18 cellular contexts compared by ENCODE assay signal in genomic region chr13:110259651-110260050, GRCh38. TPM values are rescaled to one million over a fixed set of nuclear protein-coding genes. Genes with fewer than 3 reads are reported as not detected.
DNase-seq lines count a peak whose midpoint lies in the region; ATAC-seq, FAIRE-seq and TF ChIP-seq lines count a peak whose summit lies in the region.
"Had no signal": no experiment of that assay in that cellular context is flagged by ENCODE, and none has a peak within 500 bp of the region (broad histone marks: within the 10 kb centered on the region; RNA-seq: fewer than 3 reads in every experiment).

No MANE protein-coding gene starts in this region.

- peak overlapping the region; percentile 56 for H3K4me2 ChIP-seq in PC-3 (ENCODE audit: low read length)
- peak overlapping the region; percentile 88 for H3K4me2 ChIP-seq in endothelial cell of umbilical vein (ENCODE audit: insufficient read depth, low read length)

- no peaks in the 10 kb centered on the region for H3K9me3 Mint-ChIP-seq in osteocyte (ENCODE audit: unreplicated experiment)
- H3K9me3 Mint-ChIP-seq: activated CD4-positive, alpha-beta memory T cell treated with anti-CD3 and anti-CD28 coated beads, Interleukin-2, amount 10 ng/mL, durations not matched to agents 7 days and 5 days; activated T-helper 17 cell treated with anti-CD3 and anti-CD28 coated beads, Interleukin-2, amount 50 U/mL, for 72 hours; nephron progenitor cell had no signal

- H3K9me1 ChIP-seq in endothelial cell of umbilical vein (replicated peaks; ENCODE audit: control insufficient read depth, extremely low read depth, insufficient read depth, low read length), result no peaks in the 10 kb centered on the region

- no peaks in the 10 kb centered on the region for H3F3A ChIP-seq in PC-3 (ENCODE audit: low read length, unreplicated experiment)

- 0 out of 2 replicates have a peak, but pooled peaks cover 3% of the 10 kb centered on the region for H3K36me3 ChIP-seq in ACC112 (ENCODE audit: insufficient read depth, low read length)
- no peaks in the 10 kb centered on the region for H3K36me3 ChIP-seq in PC-3 (ENCODE audit: low read depth, low read length)
- H3K36me3 ChIP-seq in endothelial cell of umbilical vein (ENCODE audit: control insufficient read depth in 2 of 2, extremely low read depth in 1 of 2, insufficient read depth in 2 of 2, low read length in 2 of 2), result peaks cover 2 to 3% of the 10 kb centered on the region in 2 experiments
- H3K36me3 ChIP-seq in HAP-1 (replicated peaks), result no peaks in the 10 kb centered on the region

- H3K27ac ChIP-seq in ACC112 (ENCODE audit: low read depth, low read length) (peak overlapping the region; percentile 85), PC-3 (ENCODE audit: low read length) (0 out of 2 replicates have a peak overlapping the region, but pooled peaks have one; percentile 19), endothelial cell of umbilical vein (ENCODE audit: insufficient read depth, low read depth, low read length) (peak overlapping the region; percentile 77)

- no peak for FAIRE-seq in endothelial cell of umbilical vein (lab: Jason Lieb, UNC)
- FAIRE-seq: GM12891 had no signal

- H3K27ac Mint-ChIP-seq in osteocyte (ENCODE audit: unreplicated experiment), result peak overlapping the region; percentile 80
- H3K27ac Mint-ChIP-seq: activated CD4-positive, alpha-beta memory T cell treated with anti-CD3 and anti-CD28 coated beads, Interleukin-2, amount 10 ng/mL, durations not matched to agents 7 days and 5 days; activated T-helper 17 cell treated with anti-CD3 and anti-CD28 coated beads, Interleukin-2, amount 50 U/mL, for 72 hours; nephron progenitor cell; stimulated activated memory B cell treated with anti-CD40 and anti-IgM and Interleukin-4, amounts not matched to agents 10 μg/mL and 1 μg/mL and 100 μg/mL, for 72 hours had no signal

- BruUV-seq in PC-3 (replicated peaks; lab: Mats Ljungman, UMichigan) (no TSS peak), endothelial cell of umbilical vein (replicated peaks; lab: Mats Ljungman, UMichigan) (TSS peak; percentile 84)

- no peak for TF ChIP-seq POLR2A in endothelial cell of umbilical vein (IDR thresholded peaks at IDR 0.05; ENCODE audit: low read depth, low read length)

- no peaks in the 10 kb centered on the region for H3K27me3 Mint-ChIP-seq in osteocyte (ENCODE audit: unreplicated experiment)

- peak overlapping the region; percentile 47 for H2AFZ ChIP-seq in ACC112 (ENCODE audit: low read length, unreplicated experiment)
- H2AFZ ChIP-seq in PC-3 (ENCODE audit: low read length), result no peak overlapping the region
- no peak overlapping the region for H2AFZ ChIP-seq in endothelial cell of umbilical vein (ENCODE audit: low read depth, low read length)

- peaks cover 81% of the 10 kb centered on the region for H3K4me1 Mint-ChIP-seq in osteocyte (ENCODE audit: unreplicated experiment)
- H3K4me1 Mint-ChIP-seq: activated CD4-positive, alpha-beta memory T cell treated with anti-CD3 and anti-CD28 coated beads, Interleukin-2, amount 10 ng/mL, durations not matched to agents 7 days and 5 days; activated T-helper 17 cell treated with anti-CD3 and anti-CD28 coated beads, Interleukin-2, amount 50 U/mL, for 72 hours had no signal

- POLR2A ChIA-PET in PC-3 (lab: Charles Lee; ENCODE audit: unreplicated experiment) (no interaction called here), endothelial cell of umbilical vein (lab: Charles Lee) (interaction anchor here (1.0 kb wide), 1 partner anchor 39 kb away, joined by 3 read pairs; no protein-coding TSS in a partner anchor)

- no peak overlapping the region for H3K4me3 Mint-ChIP-seq in osteocyte (ENCODE audit: unreplicated experiment)
- H3K4me3 Mint-ChIP-seq: activated CD4-positive, alpha-beta memory T cell treated with anti-CD3 and anti-CD28 coated beads, Interleukin-2, amount 10 ng/mL, durations not matched to agents 7 days and 5 days; activated T-helper 17 cell treated with anti-CD3 and anti-CD28 coated beads, Interleukin-2, amount 50 U/mL, for 72 hours; nephron progenitor cell; stimulated activated memory B cell treated with anti-CD40 and anti-IgM and Interleukin-4, amounts not matched to agents 10 μg/mL and 1 μg/mL and 100 μg/mL, for 72 hours had no signal

- no peak overlapping the region for H3K9ac ChIP-seq in PC-3 (ENCODE audit: low read length)
- H3K9ac ChIP-seq in endothelial cell of umbilical vein (replicated peaks; ENCODE audit: extremely low read depth, insufficient read depth, low read length), result peak overlapping the region; percentile 42

- dilution Hi-C loops in endothelial cell of umbilical vein (cut with MboI; ENCODE audit: extremely low pct_ligation_motif_present, low sequenced_read_pairs), result no loop called here

- DNase-seq in PC-3 (no peak), endothelial cell of umbilical vein (ENCODE audit: low read depth, low spot score) (no peak), osteocyte (ENCODE audit: extremely low spot score, unreplicated experiment) (no peak), HAP-1 (ENCODE audit: low spot score in 2 of 2) (no peak)
- DNase-seq: activated CD4-positive, alpha-beta memory T cell treated with anti-CD3 and anti-CD28 coated beads, Interleukin-2, amount 10 ng/mL, durations not matched to agents 7 days and 5 days; amygdala; COR-L47; H7; NCI-H2107; nephron progenitor cell had no signal

- peaks cover 35% of the 10 kb centered on the region for H3K4me1 ChIP-seq in ACC112 (ENCODE audit: control insufficient read depth, insufficient read depth, low read length, unreplicated experiment)
- H3K4me1 ChIP-seq in PC-3 (ENCODE audit: insufficient read depth, low read length), result peaks cover 10% of the 10 kb centered on the region
- H3K4me1 ChIP-seq in endothelial cell of umbilical vein (ENCODE audit: control insufficient read depth, extremely low read depth, insufficient read depth, low read length), result peaks cover 63% of the 10 kb centered on the region
- H3K4me1 ChIP-seq in HAP-1, result no peaks in the 10 kb centered on the region

- TF ChIP-seq CTCF in PC-3 (conservative IDR thresholded peaks at IDR 0.05; ENCODE audit: low read depth, low read length), result no peak
- no peak for TF ChIP-seq CTCF in endothelial cell of umbilical vein (IDR thresholded peaks at IDR 0.05; ENCODE audit: extremely low read depth in 1 of 2, insufficient read depth in 1 of 2, low read depth in 1 of 2, low read length in 2 of 2)
- no peak for TF ChIP-seq CTCF in osteocyte (IDR thresholded peaks at IDR 0.05)

- H3K27me3 ChIP-seq in ACC112 (ENCODE audit: insufficient read depth, low read length) (no peaks in the 10 kb centered on the region), PC-3 (ENCODE audit: low read length) (no peaks in the 10 kb centered on the region), endothelial cell of umbilical vein (ENCODE audit: control insufficient read depth in 2 of 2, insufficient read depth in 2 of 2, low read length in 2 of 2) (no peaks in the 10 kb centered on the region), HAP-1 (ENCODE audit: low read depth) (no peaks in the 10 kb centered on the region)

- in situ Hi-C loops in HAP-1 (cut with MboI; ENCODE audit: low sequenced_read_pairs), result no loop called here

- peaks cover 41% of the 10 kb centered on the region for H3K79me2 ChIP-seq in ACC112 (ENCODE audit: control insufficient read depth, insufficient read depth, low read length, unreplicated experiment)
- H3K79me2 ChIP-seq in PC-3 (ENCODE audit: low read length), result no peaks in the 10 kb centered on the region
- peaks cover 46% of the 10 kb centered on the region for H3K79me2 ChIP-seq in endothelial cell of umbilical vein (ENCODE audit: control insufficient read depth, insufficient read depth, low read length)

- intact Hi-C loops in PC-3 (cut with micrococcal nuclease), result no loop called here
- intact Hi-C loops in endothelial cell of umbilical vein (cut with micrococcal nuclease), result loop anchor here (1.0 to 2.0 kb wide), 8 partner anchors 9 to 150 kb away; partner anchors contain the start of genes COL4A1 and COL4A2

- ATAC-seq in PC-3 (no peak), HG03354 (IDR thresholded peaks at IDR 0.05; ENCODE audit: poor library complexity, severe bottlenecking, unreplicated experiment) (no peak), HG03521 (IDR thresholded peaks at IDR 0.05; ENCODE audit: unreplicated experiment) (no peak), HG02798 (IDR thresholded peaks at IDR 0.05; ENCODE audit: poor library complexity, unreplicated experiment) (no peak)
- ATAC-seq: activated T-helper 17 cell treated with anti-CD3 and anti-CD28 coated beads, Interleukin-2, amount 50 U/mL, for 72 hours; sciatic nerve; stimulated activated memory B cell treated with anti-CD40 and anti-IgM and Interleukin-4, amounts not matched to agents 10 μg/mL and 1 μg/mL and 100 μg/mL, for 72 hours had no signal

- H3K4me3 ChIP-seq in ACC112 (ENCODE audit: low read depth, low read length) (peak overlapping the region; percentile 65), PC-3 (ENCODE audit: low read length) (peak overlapping the region; percentile 12; the same call in 1 of the 2 replicates), endothelial cell of umbilical vein (replicated peaks in 1 of 3; ENCODE audit: insufficient read depth in 1 of 3, low read depth in 1 of 3, low read length in 3 of 3) (peak overlapping the region in 1 of 3 experiments; percentile 28), HAP-1 (no peak overlapping the region)

- no peaks in the 10 kb centered on the region for H3K9me2 ChIP-seq in PC-3 (replicated peaks; ENCODE audit: low read length)

- CTCF ChIA-PET in PC-3 (lab: Charles Lee) (no interaction called here), endothelial cell of umbilical vein (lab: Charles Lee) (interaction anchor here (0.6 to 3.2 kb wide), 15 partner anchors 8 to 184 kb away, joined by 3 to 30 read pairs (median 3); partner anchors contain the start of genes COL4A1 and COL4A2)

- H3K36me3 Mint-ChIP-seq in osteocyte (ENCODE audit: unreplicated experiment), result peaks cover 13% of the 10 kb centered on the region
- H3K36me3 Mint-ChIP-seq: stimulated activated memory B cell treated with anti-CD40 and anti-IgM and Interleukin-4, amounts not matched to agents 10 μg/mL and 1 μg/mL and 100 μg/mL, for 72 hours had no signal

- H3K9me3 ChIP-seq in PC-3 (ENCODE audit: low read length), result no peaks in the 10 kb centered on the region
- H3K9me3 ChIP-seq in endothelial cell of umbilical vein (replicated peaks; ENCODE audit: control insufficient read depth, insufficient read depth, low read length), result no peaks in the 10 kb centered on the region
- H3K9me3 ChIP-seq in HAP-1, result no peaks in the 10 kb centered on the region

- no peaks in the 10 kb centered on the region for H4K20me1 ChIP-seq in PC-3 (ENCODE audit: low read length)
- no peaks in the 10 kb centered on the region for H4K20me1 ChIP-seq in endothelial cell of umbilical vein (replicated peaks; ENCODE audit: control insufficient read depth, extremely low read depth, insufficient read depth, low read length)

RNA-seq across cellular contexts. Expression of gene COL4A1, which starts 47.3 kb away (rescaled TPM):
- total RNA-seq in PC-3 (2014; rRNA removed) (35.7 and 48.7 TPM in 2 replicates), endothelial cell of umbilical vein (1,119 and 1,341 TPM in 2 replicates), osteocyte (3,181 and 3,589 TPM in 2 replicates)
- polyA plus RNA-seq in endothelial cell of umbilical vein, result 379 and 384 TPM in 2 replicates
- 305 and 353 TPM in 2 replicates for polyA plus RNA-seq in endothelial cell of umbilical vein (2011; cell fraction: cytosol; rRNA removed)
- polyA plus RNA-seq in endothelial cell of umbilical vein (2011; cell fraction: nucleus; rRNA removed), result 509 and 510 TPM in 2 replicates
- polyA plus RNA-seq in endothelial cell of umbilical vein (2012), result 493 and 639 TPM in 2 replicates
- polyA minus RNA-seq in endothelial cell of umbilical vein, result 611 and 680 TPM in 2 replicates
- polyA minus RNA-seq in endothelial cell of umbilical vein (2011; cell fraction: cytosol; rRNA and poly(A)+ RNA removed), result 2.3 TPM
- polyA minus RNA-seq in endothelial cell of umbilical vein (2011; cell fraction: nucleus; rRNA and poly(A)+ RNA removed), result 490 and 493 TPM in 2 replicates
- total RNA-seq: activated CD4-positive, alpha-beta memory T cell treated with anti-CD3 and anti-CD28 coated beads, Interleukin-2, amount 10 ng/mL, durations not matched to agents 7 days and 5 days; activated T-helper 17 cell treated with anti-CD3 and anti-CD28 coated beads, Interleukin-2, amount 50 U/mL, for 72 hours had no signal

RNA-seq across cellular contexts. Expression of gene COL4A2, which starts 47.4 kb away (rescaled TPM):
- total RNA-seq in PC-3 (2014; rRNA removed), result 74.5 and 127 TPM in 2 replicates
- total RNA-seq in endothelial cell of umbilical vein, result 792 and 935 TPM in 2 replicates
- 940 and 1,366 TPM in 2 replicates for polyA plus RNA-seq in endothelial cell of umbilical vein
- 563 and 570 TPM in 2 replicates for polyA plus RNA-seq in endothelial cell of umbilical vein (2011; cell fraction: cytosol; rRNA removed)
- polyA plus RNA-seq in endothelial cell of umbilical vein (2011; cell fraction: nucleus; rRNA removed), result 716 and 1,073 TPM in 2 replicates
- 398 and 736 TPM in 2 replicates for polyA plus RNA-seq in endothelial cell of umbilical vein (2012)
- polyA minus RNA-seq in endothelial cell of umbilical vein, result 769 and 809 TPM in 2 replicates
- 4.8 TPM for polyA minus RNA-seq in endothelial cell of umbilical vein (2011; cell fraction: cytosol; rRNA and poly(A)+ RNA removed)
- 669 and 809 TPM in 2 replicates for polyA minus RNA-seq in endothelial cell of umbilical vein (2011; cell fraction: nucleus; rRNA and poly(A)+ RNA removed)
- 2,001 and 2,067 TPM in 2 replicates for total RNA-seq in osteocyte
- total RNA-seq: activated CD4-positive, alpha-beta memory T cell treated with anti-CD3 and anti-CD28 coated beads, Interleukin-2, amount 10 ng/mL, durations not matched to agents 7 days and 5 days had no signal

Comparison
In these comparisons a context has a peak if more than half of its experiments do, and no peak if none do; other contexts are left out.
1. H3K27ac ChIP-seq: peak in every context shown above with its lines; median percentile 85 in ACC112; 77 in endothelial cell of umbilical vein; 19 in PC-3.
2. RNA of gene COL4A1, which starts 47.3 kb away (total RNA-seq): 3,181 to 3,589 TPM in osteocyte and 1,119 to 1,341 TPM in endothelial cell of umbilical vein; 35.7 to 48.7 TPM in PC-3; every median in the first group is over 10 times any median in the second.